ENCODE assay signal across 25 cellular contexts in the genomic region with DNA sequence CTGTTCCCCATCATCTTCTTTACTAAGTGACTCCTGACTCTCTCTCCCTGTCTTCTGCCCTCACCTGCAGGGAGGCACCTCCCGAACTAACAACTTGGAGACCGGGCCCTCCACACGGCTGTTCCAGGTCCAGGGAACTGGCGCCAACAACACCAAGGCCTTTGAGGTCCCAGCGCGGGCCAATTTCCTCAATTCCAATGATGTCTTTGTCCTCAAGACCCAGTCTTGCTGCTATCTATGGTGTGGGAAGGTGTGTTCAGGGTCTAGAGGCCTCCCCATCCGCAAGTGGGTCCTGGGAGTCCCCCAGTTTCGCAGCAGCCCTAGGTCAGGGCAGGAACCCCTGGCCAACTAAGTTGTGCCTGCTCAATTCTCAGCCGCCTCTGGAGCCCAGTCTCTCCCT. TPM values are rescaled to one million over a fixed set of nuclear protein-coding genes. Genes with fewer than 3 reads are reported as not detected.
DNase-seq lines count a peak whose midpoint lies in the region; ATAC-seq, FAIRE-seq and TF ChIP-seq lines count a peak whose summit lies in the region.
"Had no signal": no experiment of that assay in that cellular context is flagged by ENCODE, and none has a peak within 500 bp of the region (broad histone marks: within the 10 kb centered on the region; RNA-seq: fewer than 3 reads in every experiment).

No MANE protein-coding gene starts in this region.

- TF ChIP-seq RAD21 in HepG2 (CRISPR knock-in tag; IDR thresholded peaks at IDR 0.05): no peak

- no peaks in the 10 kb centered on the region for H3K79me2 ChIP-seq in HepG2 (ENCODE audit: insufficient read depth, low read length)
- H3K79me2 ChIP-seq in PC-3 (ENCODE audit: low read length): no peaks in the 10 kb centered on the region

- H3K4me2 ChIP-seq in HepG2 (ENCODE audit: low read depth, low read length): no peak overlapping the region
- H3K4me2 ChIP-seq in PC-3 (ENCODE audit: low read length): no peak overlapping the region

- H3K27ac ChIP-seq in HepG2 (ENCODE audit: extremely low read length, insufficient read depth, low read length) (no peak overlapping the region), right lobe of liver (no peak overlapping the region), lower lobe of right lung (no peak overlapping the region), sigmoid colon (no peak overlapping the region), PC-3 (ENCODE audit: low read length) (no peak overlapping the region)
- H3K27ac ChIP-seq: HL-60, SJSA1 had no signal

- intact Hi-C loops in HepG2 (cut with micrococcal nuclease; ENCODE audit: unreplicated experiment): no loop called here
- intact Hi-C loops in right lobe of liver (cut with DNase I): no loop called here
- intact Hi-C loops in lower lobe of right lung (cut with DNase I): no loop called here
- intact Hi-C loops in sigmoid colon (cut with DNase I): no loop called here
- intact Hi-C loops in PC-3 (cut with micrococcal nuclease): no loop called here

- FAIRE-seq in HepG2 (lab: Jason Lieb, UNC): no peak
- FAIRE-seq: GM19239 had no signal

- H3K4me1 ChIP-seq in HepG2 (ENCODE audit: insufficient read depth, low read length) (peaks cover 19% of the 10 kb centered on the region), right lobe of liver (peaks cover 0 to 5% (median 0%) of the 10 kb centered on the region in 4 donors), lower lobe of right lung (no peaks in the 10 kb centered on the region), sigmoid colon (no peaks in the 10 kb centered on the region), PC-3 (ENCODE audit: insufficient read depth, low read length) (no peaks in the 10 kb centered on the region)
- H3K4me1 ChIP-seq: SJSA1 had no signal

- no peak for TF ChIP-seq CTCF in HepG2 (CRISPR knock-in tag; IDR thresholded peaks at IDR 0.05)
- TF ChIP-seq CTCF in right lobe of liver (IDR thresholded peaks at IDR 0.05): no peak
- TF ChIP-seq CTCF in lower lobe of right lung (IDR thresholded peaks at IDR 0.05): no peak
- TF ChIP-seq CTCF in sigmoid colon (IDR thresholded peaks at IDR 0.05): no peak
- TF ChIP-seq CTCF in foreskin fibroblast (IDR thresholded peaks at IDR 0.05; ENCODE audit: low read depth, low read length): no peak
- TF ChIP-seq CTCF in PC-3 (conservative IDR thresholded peaks at IDR 0.05; ENCODE audit: low read depth, low read length): no peak

- WGBS in HepG2 (ENCODE audit: low lambda C conversion rate): 99% methylated on average over 9 of the region's 9 CpGs
- 90% methylated on average over 6 of the region's 9 CpGs for WGBS in right lobe of liver (ENCODE audit: insufficient coverage, low coverage, low lambda C conversion rate, missing lambda C conversion rate)
- 88 to 95% methylated on average over 9 of the region's 9 CpGs for WGBS in sigmoid colon, 2 donors

- ATAC-seq in HepG2: no peak; the same call in 2 of the 3 replicates
- ATAC-seq in right lobe of liver: no peak
- ATAC-seq in lower lobe of right lung: no peak
- no peak for ATAC-seq in PC-3
- ATAC-seq: Right ventricle myocardium inferior had no signal

- DNase-seq in HepG2 (ENCODE audit: low spot score) (no peak), right lobe of liver (no peak), lower lobe of right lung (peak; percentile 36), sigmoid colon (peak; percentile 10), foreskin fibroblast (no peak), PC-3 (no peak), GM03348 (ENCODE audit: low spot score) (no peak)
- DNase-seq: DMS153, DND-41, Kasumi-1, NCI-H1092 treated with DMSO at 0.1 percent for 48 hours, NCI-H1436 treated with DMSO at 0.1 percent for 48 hours, NCI-H187 treated with DMSO at 0.1 percent for 48 hours, NCI-H2171 treated with DMSO at 0.1 percent for 48 hours, NCI-H345, NCI-H510A treated with DMSO at 0.1 percent for 48 hours, NCI-H774 had no signal

- POLR2A ChIA-PET in HepG2 (lab: Yijun Ruan, JAX) (interaction anchor here (0.7 to 6.3 kb wide), 3 partner anchors 10 to 145 kb away, joined by 3 to 59 read pairs (median 11); a partner anchor contains a TSS), PC-3 (lab: Charles Lee; ENCODE audit: unreplicated experiment) (no interaction called here)

- in situ Hi-C loops in HepG2 (cut with HindIII; ENCODE audit: extremely low pct_ligation_motif_present, low pct_unique_long_range_greater_than_20kb): no loop called here

- CTCF ChIA-PET in HepG2 (lab: Yijun Ruan, JAX; ENCODE audit: low intra/inter-chr PET ratio, low total read pairs): no interaction called here
- CTCF ChIA-PET in PC-3 (lab: Charles Lee): no interaction called here

- H3K9me3 ChIP-seq in HepG2 (ENCODE audit: low read length) (no peaks in the 10 kb centered on the region), right lobe of liver (no peaks in the 10 kb centered on the region), lower lobe of right lung (no peaks in the 10 kb centered on the region), sigmoid colon (no peaks in the 10 kb centered on the region), PC-3 (ENCODE audit: low read length) (no peaks in the 10 kb centered on the region)
- H3K9me3 ChIP-seq: SJSA1 had no signal

- no peaks in the 10 kb centered on the region for H3K27me3 ChIP-seq in HepG2 (ENCODE audit: control insufficient read depth in 1 of 2, insufficient read depth in 2 of 2, low read length in 2 of 2)
- no peaks in the 10 kb centered on the region for H3K27me3 ChIP-seq in right lobe of liver
- no peaks in the 10 kb centered on the region for H3K27me3 ChIP-seq in lower lobe of right lung (ENCODE audit: low read depth)
- H3K27me3 ChIP-seq in sigmoid colon: no peaks in the 10 kb centered on the region
- no peaks in the 10 kb centered on the region for H3K27me3 ChIP-seq in PC-3 (ENCODE audit: low read length)
- H3K27me3 ChIP-seq: SJSA1 had no signal

- no peaks in the 10 kb centered on the region for H3K9me2 ChIP-seq in PC-3 (replicated peaks; ENCODE audit: low read length)

- H3K36me3 ChIP-seq in HepG2 (replicated peaks in 1 of 2; ENCODE audit: control insufficient read depth in 1 of 2, insufficient read depth in 2 of 2, low read length in 2 of 2) (peaks cover 50 to 82% of the 10 kb centered on the region in 2 experiments), right lobe of liver (peaks cover 0 to 15% (median 2%) of the 10 kb centered on the region in 4 donors), lower lobe of right lung (no peaks in the 10 kb centered on the region), sigmoid colon (no peaks in the 10 kb centered on the region), PC-3 (ENCODE audit: low read depth, low read length) (no peaks in the 10 kb centered on the region)
- H3K36me3 ChIP-seq: SJSA1 had no signal

- no peak overlapping the region for H2AFZ ChIP-seq in HepG2 (ENCODE audit: low read length)
- H2AFZ ChIP-seq in PC-3 (ENCODE audit: low read length): no peak overlapping the region

- TF ChIP-seq EP300 in HepG2 (IDR thresholded peaks at IDR 0.05; ENCODE audit: low read depth in 2 of 2, low read length in 2 of 2) (no peak), HepG2 (CRISPR knock-in tag; IDR thresholded peaks at IDR 0.05; ENCODE audit: borderline replicate concordance) (no peak), sigmoid colon (IDR thresholded peaks at IDR 0.05) (no peak)

- H4K20me1 ChIP-seq in HepG2 (ENCODE audit: insufficient read depth, low read length): no peaks in the 10 kb centered on the region
- no peaks in the 10 kb centered on the region for H4K20me1 ChIP-seq in PC-3 (ENCODE audit: low read length)

- no peaks in the 10 kb centered on the region for H3F3A ChIP-seq in PC-3 (ENCODE audit: low read length, unreplicated experiment)

- H3K9ac ChIP-seq in HepG2 (ENCODE audit: insufficient read depth, low read depth, low read length) (no peak overlapping the region), PC-3 (ENCODE audit: low read length) (no peak overlapping the region)

- TF ChIP-seq POLR2A in HepG2 (IDR thresholded peaks at IDR 0.05; ENCODE audit: insufficient read depth in 1 of 2, low read depth in 2 of 2, low read length in 2 of 2) (0 out of 4 replicates have a peak, but pooled peaks of 1 of the 2 experiments have one; percentile 6), right lobe of liver (IDR thresholded peaks at IDR 0.05) (no peak), sigmoid colon (IDR thresholded peaks at IDR 0.05) (no peak)

- BruUV-seq in HepG2 (replicated peaks; lab: Mats Ljungman, UMichigan) (no TSS peak), PC-3 (replicated peaks; lab: Mats Ljungman, UMichigan) (no TSS peak)

- H3K4me3 ChIP-seq in HepG2 (replicated peaks in 1 of 3; ENCODE audit: insufficient read depth in 1 of 3, low read depth in 2 of 3, low read length in 3 of 3) (no peak overlapping the region), right lobe of liver (no peak overlapping the region), lower lobe of right lung (no peak overlapping the region), sigmoid colon (no peak overlapping the region), foreskin fibroblast (ENCODE audit: low read depth in 1 of 2, low read length in 2 of 2) (no peak overlapping the region), PC-3 (ENCODE audit: low read length) (no peak overlapping the region)
- H3K4me3 ChIP-seq: SJSA1 had no signal

RNA-seq across cellular contexts. Expression of a gene that starts 15.5 kb away (rescaled TPM):
- total RNA-seq in HepG2 (2016; rRNA removed; fragmentation: Illumina TruSeq; extraction: Trizol): 301 and 337 TPM in 2 replicates
- total RNA-seq in HepG2 (2016; cell fraction: cytosol; rRNA removed; fragmentation: Illumina TruSeq; extraction: Trizol; ENCODE audit: low read depth): 59.0 and 67.7 TPM in 2 replicates
- 281 and 313 TPM in 2 replicates for total RNA-seq in HepG2 (2016; cell fraction: insoluble cytoplasmic fraction; rRNA removed; fragmentation: Illumina TruSeq; extraction: Trizol)
- total RNA-seq in HepG2 (2016; cell fraction: membrane; rRNA removed; fragmentation: Illumina TruSeq; extraction: Trizol): 183 and 224 TPM in 2 replicates
- 188 and 190 TPM in 2 replicates for total RNA-seq in HepG2 (2016; cell fraction: nucleus; rRNA removed; fragmentation: Illumina TruSeq; extraction: Trizol)
- polyA plus RNA-seq in HepG2 (2011; rRNA removed): 287 and 352 TPM in 2 replicates
- 169 and 211 TPM in 2 replicates for polyA plus RNA-seq in HepG2 (2011; cell fraction: cytosol; rRNA removed)
- 756 and 778 TPM in 2 replicates for polyA plus RNA-seq in HepG2 (2011; cell fraction: nucleus; rRNA removed)
- 201 and 249 TPM in 2 replicates for polyA plus RNA-seq in HepG2 (2012)
- 85.6 and 100 TPM in 2 replicates for polyA plus RNA-seq in HepG2 (2016; cell fraction: cytosol; fragmentation: Illumina TruSeq; extraction: Trizol; ENCODE audit: low read depth)
- polyA plus RNA-seq in HepG2 (2016; cell fraction: insoluble cytoplasmic fraction; fragmentation: Illumina TruSeq; extraction: Trizol; ENCODE audit: low read depth): 215 and 265 TPM in 2 replicates
- polyA plus RNA-seq in HepG2 (2016; cell fraction: membrane; fragmentation: Illumina TruSeq; extraction: Trizol; ENCODE audit: low read depth): 117 and 144 TPM in 2 replicates
- 336 and 399 TPM in 2 replicates for polyA plus RNA-seq in HepG2 (2016; cell fraction: nucleus; fragmentation: Illumina TruSeq; extraction: Trizol; ENCODE audit: insufficient read depth, low read depth)
- 0.19 and 699 TPM in 2 replicates for polyA minus RNA-seq in HepG2 (2011; rRNA and poly(A)+ RNA removed; ENCODE audit: low replicate concordance)
- polyA minus RNA-seq in HepG2 (2011; cell fraction: cytosol; rRNA and poly(A)+ RNA removed): 138 and 156 TPM in 2 replicates
- 112 and 120 TPM in 2 replicates for polyA minus RNA-seq in HepG2 (2011; cell fraction: nucleus; rRNA and poly(A)+ RNA removed)
- 100 to 1,000 TPM in 1 of 6 experiments, 10 to 100 TPM in 2, 1 to 10 TPM in 3; 2.1 to 118 (median 19.1) TPM for total RNA-seq in right lobe of liver
- total RNA-seq in lower lobe of right lung: 0.41 TPM
- total RNA-seq in sigmoid colon: 1 to 10 TPM in 1 of 4 donors, under 1 TPM in 1, not detected in 2; 0.71 to 2.8 TPM
- 100 to 1,000 TPM; 111 to 172 (median 170) TPM for polyA plus RNA-seq in sigmoid colon
- 0.26 and 0.92 TPM in 2 replicates for total RNA-seq in PC-3 (2014; rRNA removed)
- total RNA-seq: A172, H4, M059J, Right ventricle myocardium inferior, SJSA1 had no signal
- polyA plus RNA-seq: BJ had no signal

RNA-seq across cellular contexts. Expression of a gene that starts 34.8 kb away (rescaled TPM):
- 78.5 and 91.0 TPM in 2 replicates for total RNA-seq in HepG2 (2016; rRNA removed; fragmentation: Illumina TruSeq; extraction: Trizol)
- 61.6 and 62.5 TPM in 2 replicates for total RNA-seq in HepG2 (2016; cell fraction: cytosol; rRNA removed; fragmentation: Illumina TruSeq; extraction: Trizol; ENCODE audit: low read depth)
- 72.7 and 92.2 TPM in 2 replicates for total RNA-seq in HepG2 (2016; cell fraction: insoluble cytoplasmic fraction; rRNA removed; fragmentation: Illumina TruSeq; extraction: Trizol)
- 98.7 and 108 TPM in 2 replicates for total RNA-seq in HepG2 (2016; cell fraction: membrane; rRNA removed; fragmentation: Illumina TruSeq; extraction: Trizol)
- 63.4 and 77.8 TPM in 2 replicates for total RNA-seq in HepG2 (2016; cell fraction: nucleus; rRNA removed; fragmentation: Illumina TruSeq; extraction: Trizol)
- 268 and 270 TPM in 2 replicates for polyA plus RNA-seq in HepG2 (2011; rRNA removed)
- 216 and 257 TPM in 2 replicates for polyA plus RNA-seq in HepG2 (2011; cell fraction: cytosol; rRNA removed)
- 595 and 749 TPM in 2 replicates for polyA plus RNA-seq in HepG2 (2011; cell fraction: nucleus; rRNA removed)
- 72.7 and 87.5 TPM in 2 replicates for polyA plus RNA-seq in HepG2 (2012)
- 60.8 and 65.7 TPM in 2 replicates for polyA plus RNA-seq in HepG2 (2016; cell fraction: cytosol; fragmentation: Illumina TruSeq; extraction: Trizol; ENCODE audit: low read depth)
- 106 and 117 TPM in 2 replicates for polyA plus RNA-seq in HepG2 (2016; cell fraction: insoluble cytoplasmic fraction; fragmentation: Illumina TruSeq; extraction: Trizol; ENCODE audit: low read depth)
- polyA plus RNA-seq in HepG2 (2016; cell fraction: membrane; fragmentation: Illumina TruSeq; extraction: Trizol; ENCODE audit: low read depth): 114 and 123 TPM in 2 replicates
- polyA plus RNA-seq in HepG2 (2016; cell fraction: nucleus; fragmentation: Illumina TruSeq; extraction: Trizol; ENCODE audit: insufficient read depth, low read depth): 131 and 137 TPM in 2 replicates
- 139 and 364 TPM in 2 replicates for polyA minus RNA-seq in HepG2 (2011; rRNA and poly(A)+ RNA removed; ENCODE audit: low replicate concordance)
- 88.3 and 92.0 TPM in 2 replicates for polyA minus RNA-seq in HepG2 (2011; cell fraction: cytosol; rRNA and poly(A)+ RNA removed)
- 159 and 160 TPM in 2 replicates for polyA minus RNA-seq in HepG2 (2011; cell fraction: nucleus; rRNA and poly(A)+ RNA removed)
- 10 to 100 TPM; 55.1 to 95.9 (median 75.6) TPM for total RNA-seq in right lobe of liver
- total RNA-seq in lower lobe of right lung: 168 TPM
- total RNA-seq in sigmoid colon: 10 to 100 TPM; 78.4 to 90.3 (median 80.7) TPM
- polyA plus RNA-seq in sigmoid colon: 100 to 1,000 TPM in 2 of 3 donors, 10 to 100 TPM in 1; 75.1 to 120 (median 105) TPM
- 73.2 and 94.6 TPM in 2 replicates for total RNA-seq in PC-3 (2014; rRNA removed)

RNA-seq across cellular contexts. Expression of a gene that starts 52.4 kb away (rescaled TPM):
- total RNA-seq in HepG2 (2016; rRNA removed; fragmentation: Illumina TruSeq; extraction: Trizol): 0.21 and 0.33 TPM in 2 replicates
- total RNA-seq in HepG2 (2016; cell fraction: cytosol; rRNA removed; fragmentation: Illumina TruSeq; extraction: Trizol; ENCODE audit: low read depth): 0.26 and 0.51 TPM in 2 replicates
- 0.18 and 0.22 TPM in 2 replicates for total RNA-seq in HepG2 (2016; cell fraction: insoluble cytoplasmic fraction; rRNA removed; fragmentation: Illumina TruSeq; extraction: Trizol)
- 0.31 TPM in 2 replicates for total RNA-seq in HepG2 (2016; cell fraction: membrane; rRNA removed; fragmentation: Illumina TruSeq; extraction: Trizol)
- 0.19 and 0.71 TPM in 2 replicates for total RNA-seq in HepG2 (2016; cell fraction: nucleus; rRNA removed; fragmentation: Illumina TruSeq; extraction: Trizol)
- polyA plus RNA-seq in HepG2 (2011; rRNA removed): 2.3 and 2.5 TPM in 2 replicates
- polyA plus RNA-seq in HepG2 (2011; cell fraction: cytosol; rRNA removed): 1.1 and 1.2 TPM in 2 replicates
- polyA plus RNA-seq in HepG2 (2011; cell fraction: nucleus; rRNA removed): 11.6 and 19.0 TPM in 2 replicates
- polyA plus RNA-seq in HepG2 (2012): 1.5 and 3.8 TPM in 2 replicates
- polyA plus RNA-seq in HepG2 (2016; cell fraction: cytosol; fragmentation: Illumina TruSeq; extraction: Trizol; ENCODE audit: low read depth): 0.26 and 0.40 TPM in 2 replicates
- 0.09 and 0.23 TPM in 2 replicates for polyA plus RNA-seq in HepG2 (2016; cell fraction: insoluble cytoplasmic fraction; fragmentation: Illumina TruSeq; extraction: Trizol; ENCODE audit: low read depth)
- polyA plus RNA-seq in HepG2 (2016; cell fraction: membrane; fragmentation: Illumina TruSeq; extraction: Trizol; ENCODE audit: low read depth): 0.26 and 0.42 TPM in 2 replicates
- 0.23 and 0.79 TPM in 2 replicates for polyA plus RNA-seq in HepG2 (2016; cell fraction: nucleus; fragmentation: Illumina TruSeq; extraction: Trizol; ENCODE audit: insufficient read depth, low read depth)
- polyA minus RNA-seq in HepG2 (2011; rRNA and poly(A)+ RNA removed; ENCODE audit: low replicate concordance): 0.14 and 2.9 TPM in 2 replicates
- polyA minus RNA-seq in HepG2 (2011; cell fraction: cytosol; rRNA and poly(A)+ RNA removed): 0.35 and 1.5 TPM in 2 replicates
- polyA minus RNA-seq in HepG2 (2011; cell fraction: nucleus; rRNA and poly(A)+ RNA removed): 3.7 and 5.4 TPM in 2 replicates
- 10 to 100 TPM in 3 of 6 experiments, 1 to 10 TPM in 3; 4.2 to 13.2 (median 11.0) TPM for total RNA-seq in right lobe of liver
- total RNA-seq in lower lobe of right lung: 419 TPM
- 10 to 100 TPM; 13.8 to 19.0 (median 16.9) TPM for total RNA-seq in sigmoid colon
- 1 to 10 TPM; 1.2 to 7.0 (median 1.6) TPM for polyA plus RNA-seq in sigmoid colon
- 0.17 and 0.33 TPM in 2 replicates for total RNA-seq in PC-3 (2014; rRNA removed)
- total RNA-seq: A172 had no signal

Comparison
In these comparisons a context has a peak if more than half of its experiments do, and no peak if none do; other contexts are left out.
1. DNase-seq: peak in lower lobe of right lung (single experiment) and sigmoid colon (single experiment); none in HepG2 (single experiment), right lobe of liver (0 of 3), foreskin fibroblast (0 of 2), PC-3 (single experiment) and GM03348 (single experiment).
2. RNA of a gene that starts 52.4 kb away (total RNA-seq): 419 TPM in lower lobe of right lung (single experiment); 13.8 to 19.0 TPM in sigmoid colon, 4.2 to 13.2 TPM in right lobe of liver, 0.18 to 0.71 TPM in HepG2 and 0.17 to 0.33 TPM in PC-3; every median in the first group is over 10 times any median in the second.